17 cellular contexts compared by ENCODE assay signal in the genomic region with DNA sequence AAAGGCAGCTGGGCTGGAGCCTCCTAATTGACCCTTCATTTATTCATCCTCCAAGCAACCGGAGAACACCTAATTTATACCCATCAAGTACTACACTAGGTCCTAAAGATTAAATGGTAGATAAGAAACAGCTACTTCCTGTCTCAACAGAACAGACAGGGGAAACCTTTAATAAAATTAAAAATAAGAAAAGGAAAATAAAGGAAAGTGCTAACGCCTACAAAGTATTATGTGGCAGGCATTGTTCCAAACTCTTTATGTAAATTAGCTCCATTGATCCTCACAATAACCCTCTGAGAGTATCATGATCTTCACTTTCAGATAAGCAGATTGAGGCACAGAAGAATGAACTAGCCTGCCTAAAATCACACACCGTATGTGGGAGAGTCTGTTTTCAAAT.
DNase-seq lines count a peak whose midpoint lies in the region; TF ChIP-seq lines count a peak whose summit lies in the region.
"Had no signal": no experiment of that assay in that cellular context is flagged by ENCODE, and none has a peak within 500 bp of the region (broad histone marks: within the 10 kb centered on the region; RNA-seq: fewer than 3 reads in every experiment).

No MANE protein-coding gene starts in this region.

- no peaks in the 10 kb centered on the region for H3K79me1 ChIP-seq in H9 (ENCODE audit: insufficient read depth, low read depth, low read length, poor library complexity, severe bottlenecking)

- no peaks in the 10 kb centered on the region for H3K23me2 ChIP-seq in H9 (ENCODE audit: insufficient read length, low read depth, low read length, poor library complexity, severe bottlenecking)

- no peak overlapping the region for H2BK15ac ChIP-seq in H9 (ENCODE audit: low read depth, low read length)

- H3K27me3 Mint-ChIP-seq in H9 (ENCODE audit: low read depth) (no peaks in the 10 kb centered on the region), chondrocyte (ENCODE audit: low read depth) (no peaks in the 10 kb centered on the region)
- H3K27me3 Mint-ChIP-seq: CD8-positive, alpha-beta memory T cell had no signal

- H3K23ac ChIP-seq in H9 (ENCODE audit: insufficient read length, low read depth, low read length), result no peak overlapping the region

- H3T11ph ChIP-seq in H9 (ENCODE audit: low read length), result no peak overlapping the region

- no peak overlapping the region for H4K91ac ChIP-seq in H9 (ENCODE audit: insufficient read length, low read depth, low read length)

- no peak overlapping the region for H2BK120ac ChIP-seq in H9 (ENCODE audit: low read depth, low read length, poor library complexity, severe bottlenecking)

- H3K79me2 ChIP-seq in H9 (ENCODE audit: insufficient read depth, low read length) (no peaks in the 10 kb centered on the region), neural cell (replicated peaks; ENCODE audit: insufficient read depth, low read length) (no peaks in the 10 kb centered on the region)

- H2BK20ac ChIP-seq in H9 (ENCODE audit: low read depth, low read length, poor library complexity, severe bottlenecking), result no peak overlapping the region

- no peak overlapping the region for H4K5ac ChIP-seq in H9 (ENCODE audit: insufficient read length, low read depth, low read length)

- no peak overlapping the region for H2BK12ac ChIP-seq in H9 (ENCODE audit: insufficient read length, low read depth, low read length)

- H3K36me3 ChIP-seq in neural cell (ENCODE audit: insufficient read depth, low read length), result no peaks in the 10 kb centered on the region
- H3K36me3 ChIP-seq: BLaER1 had no signal

- TF ChIP-seq RAD21 in neural cell (conservative IDR thresholded peaks at IDR 0.05), result no peak

- DNase-seq in H9 (no peak), NCI-H1436 treated with DMSO at 0.1 percent for 48 hours (lab: John Stamatoyannopoulos, UW) (peak; percentile 66), NCI-H748 (lab: John Stamatoyannopoulos, UW; ENCODE audit: unreplicated experiment) (peak; percentile 80), DMS79 (lab: John Stamatoyannopoulos, UW) (no peak), chondrocyte (ENCODE audit: low spot score) (no peak), cerebellar cortex (ENCODE audit: low spot score) (no peak)
- DNase-seq: AML-193; Caco-2; CD8-positive, alpha-beta memory T cell; DMS79 treated with DMSO at 0.1 percent for 48 hours; EL; GOT3; HCEC 1CT; HFFc6 had no signal

- TF ChIP-seq CTCF in H9 (conservative IDR thresholded peaks at IDR 0.05), result no peak
- TF ChIP-seq CTCF in neural cell (IDR thresholded peaks at IDR 0.05; ENCODE audit: poor library complexity, severe bottlenecking), result no peak
- no peak for TF ChIP-seq CTCF in chondrocyte (IDR thresholded peaks at IDR 0.05)

- WGBS in H9 (ENCODE audit: extremely low coverage, insufficient read length, low lambda C conversion rate), result no CpG with 5 or more reads among the region's 3 CpGs

- H3F3A ChIP-seq in neural cell (ENCODE audit: insufficient read depth, low read length, poor library complexity, severe bottlenecking), result no peaks in the 10 kb centered on the region

- no peaks in the 10 kb centered on the region for H3K9me3 ChIP-seq in H9 (ENCODE audit: control insufficient read depth, low read depth, low read length)
- H3K9me3 ChIP-seq in neural cell (ENCODE audit: low read length), result no peaks in the 10 kb centered on the region
- H3K9me3 ChIP-seq: BLaER1, Caco-2 had no signal

- H3K4me2 ChIP-seq in H9 (ENCODE audit: insufficient read depth, insufficient read length, low read length), result no peak overlapping the region
- H3K4me2 ChIP-seq in neural cell (ENCODE audit: low read length), result peak overlapping the region; percentile 10
- H3K4me2 ChIP-seq: BLaER1 had no signal

- H3K9ac ChIP-seq in H9 (ENCODE audit: extremely low read depth, insufficient read length, low read length) (no peak overlapping the region), neural cell (ENCODE audit: low read length) (no peak overlapping the region)
- H3K9ac ChIP-seq: BLaER1 had no signal

- H2AK5ac ChIP-seq in H9 (ENCODE audit: insufficient read length, low read length), result no peak overlapping the region

- H3K27me3 ChIP-seq in H9 (ENCODE audit: insufficient read depth, low read length) (no peaks in the 10 kb centered on the region), neural cell (ENCODE audit: insufficient read depth, low read depth, low read length) (no peaks in the 10 kb centered on the region)
- H3K27me3 ChIP-seq: BLaER1 had no signal

- H3K4me1 Mint-ChIP-seq in H9 (peaks cover 18 to 26% of the 10 kb centered on the region in 2 experiments), chondrocyte (ENCODE audit: low read depth) (peaks cover 1% of the 10 kb centered on the region)
- H3K4me1 Mint-ChIP-seq: CD8-positive, alpha-beta memory T cell had no signal

- no peak overlapping the region for H3K4me3 ChIP-seq in neural cell (ENCODE audit: low read length)
- H3K4me3 ChIP-seq: BLaER1, K562 had no signal

- H3K18ac ChIP-seq in H9 (ENCODE audit: insufficient read length, low read depth, low read length), result no peak overlapping the region

- H4K20me1 ChIP-seq in H9 (ENCODE audit: control insufficient read depth, insufficient read depth, insufficient read length), result no peaks in the 10 kb centered on the region
- no peaks in the 10 kb centered on the region for H4K20me1 ChIP-seq in neural cell (ENCODE audit: insufficient read depth)
- H4K20me1 ChIP-seq: BLaER1 had no signal

- no peak for TF ChIP-seq EP300 in neural cell (conservative IDR thresholded peaks at IDR 0.05; ENCODE audit: poor library complexity, severe bottlenecking)

- no peak overlapping the region for H3K56ac ChIP-seq in H9 (ENCODE audit: insufficient read length, low read depth, low read length)

- H3K9me3 Mint-ChIP-seq in H9 (no peaks in the 10 kb centered on the region), chondrocyte (ENCODE audit: low read depth) (no peaks in the 10 kb centered on the region)

- H3K4me1 ChIP-seq in H9 (ENCODE audit: insufficient read depth, low read length), result no peaks in the 10 kb centered on the region
- H3K4me1 ChIP-seq: BLaER1, Caco-2 had no signal

- no peak overlapping the region for H4K8ac ChIP-seq in H9 (replicated peaks; ENCODE audit: insufficient read length, low read depth, low read length)

- H3K27ac Mint-ChIP-seq in H9 (peak overlapping the region in 1 of 3 experiments; percentile 4; a peak in 1 of 7 replicates), chondrocyte (ENCODE audit: unreplicated experiment) (no peak overlapping the region)
- H3K27ac Mint-ChIP-seq: CD8-positive, alpha-beta memory T cell; HFFc6 had no signal

- peak overlapping the region; percentile 59 for H2AFZ ChIP-seq in H9 (ENCODE audit: low read length)
- no peak overlapping the region for H2AFZ ChIP-seq in neural cell (ENCODE audit: low read depth, low read length)

- H3K9me2 ChIP-seq in neural cell (ENCODE audit: insufficient read depth, low read length), result no peaks in the 10 kb centered on the region

- no peak overlapping the region for H2BK5ac ChIP-seq in H9 (ENCODE audit: insufficient read length, low read length)

- no peak overlapping the region for H3K14ac ChIP-seq in H9 (ENCODE audit: insufficient read depth, low read length)

- H3K4ac ChIP-seq in H9 (ENCODE audit: low read depth, low read length), result no peak overlapping the region

- H3K4me3 Mint-ChIP-seq in H9 (no peak overlapping the region), chondrocyte (ENCODE audit: unreplicated experiment) (no peak overlapping the region)
- H3K4me3 Mint-ChIP-seq: CD8-positive, alpha-beta memory T cell; HFFc6 had no signal

- peaks cover 0 to 5% (median 0%) of the 10 kb centered on the region in 3 experiments; a peak in 2 of 7 replicates for H3K36me3 Mint-ChIP-seq in H9 (ENCODE audit: insufficient read depth in 1 of 3, low read depth in 3 of 3)
- no peaks in the 10 kb centered on the region for H3K36me3 Mint-ChIP-seq in chondrocyte (ENCODE audit: low read depth)
- H3K36me3 Mint-ChIP-seq: CD8-positive, alpha-beta memory T cell had no signal

- H3K27ac ChIP-seq in H9 (ENCODE audit: insufficient read length, low read depth, low read length), result no peak overlapping the region
- H3K27ac ChIP-seq in neural cell (ENCODE audit: low read length), result no peak overlapping the region
- H3K27ac ChIP-seq: BLaER1 had no signal

TF ChIP-seq in neural cell, 6 proteins besides CTCF, POLR2A, EP300 and RAD21:
- TF ChIP-seq TAF1 (IDR thresholded peaks at IDR 0.05; ENCODE audit: low read depth) (no peak), SMC3 (conservative IDR thresholded peaks at IDR 0.05; ENCODE audit: poor library complexity) (no peak), POLR2AphosphoS5 (IDR thresholded peaks at IDR 0.05) (no peak), EZH2 (IDR thresholded peaks at IDR 0.05; ENCODE audit: borderline replicate concordance, insufficient read depth, low read length, poor library complexity, severe bottlenecking) (no peak), MXI1 (conservative IDR thresholded peaks at IDR 0.05; ENCODE audit: poor library complexity, severe bottlenecking) (no peak)
- TF ChIP-seq, protein P1, sequence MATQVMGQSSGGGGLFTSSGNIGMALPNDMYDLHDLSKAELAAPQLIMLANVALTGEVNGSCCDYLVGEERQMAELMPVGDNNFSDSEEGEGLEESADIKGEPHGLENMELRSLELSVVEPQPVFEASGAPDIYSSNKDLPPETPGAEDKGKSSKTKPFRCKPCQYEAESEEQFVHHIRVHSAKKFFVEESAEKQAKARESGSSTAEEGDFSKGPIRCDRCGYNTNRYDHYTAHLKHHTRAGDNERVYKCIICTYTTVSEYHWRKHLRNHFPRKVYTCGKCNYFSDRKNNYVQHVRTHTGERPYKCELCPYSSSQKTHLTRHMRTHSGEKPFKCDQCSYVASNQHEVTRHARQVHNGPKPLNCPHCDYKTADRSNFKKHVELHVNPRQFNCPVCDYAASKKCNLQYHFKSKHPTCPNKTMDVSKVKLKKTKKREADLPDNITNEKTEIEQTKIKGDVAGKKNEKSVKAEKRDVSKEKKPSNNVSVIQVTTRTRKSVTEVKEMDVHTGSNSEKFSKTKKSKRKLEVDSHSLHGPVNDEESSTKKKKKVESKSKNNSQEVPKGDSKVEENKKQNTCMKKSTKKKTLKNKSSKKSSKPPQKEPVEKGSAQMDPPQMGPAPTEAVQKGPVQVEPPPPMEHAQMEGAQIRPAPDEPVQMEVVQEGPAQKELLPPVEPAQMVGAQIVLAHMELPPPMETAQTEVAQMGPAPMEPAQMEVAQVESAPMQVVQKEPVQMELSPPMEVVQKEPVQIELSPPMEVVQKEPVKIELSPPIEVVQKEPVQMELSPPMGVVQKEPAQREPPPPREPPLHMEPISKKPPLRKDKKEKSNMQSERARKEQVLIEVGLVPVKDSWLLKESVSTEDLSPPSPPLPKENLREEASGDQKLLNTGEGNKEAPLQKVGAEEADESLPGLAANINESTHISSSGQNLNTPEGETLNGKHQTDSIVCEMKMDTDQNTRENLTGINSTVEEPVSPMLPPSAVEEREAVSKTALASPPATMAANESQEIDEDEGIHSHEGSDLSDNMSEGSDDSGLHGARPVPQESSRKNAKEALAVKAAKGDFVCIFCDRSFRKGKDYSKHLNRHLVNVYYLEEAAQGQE (IDR thresholded peaks at IDR 0.05; ENCODE audit: borderline replicate concordance), result no peak

Comparison
In these comparisons a context has a peak if more than half of its experiments do, and no peak if none do; other contexts are left out.
1. DNase-seq: peak in NCI-H1436 treated with DMSO at 0.1 percent for 48 hours (single experiment) and NCI-H748 (single experiment); none in H9 (single experiment), DMS79 (single experiment), chondrocyte (single experiment) and cerebellar cortex (single experiment).